ENCODE assay signal across 1 cellular context in genomic region chr2:152584301-152584700, GRCh38.
TF ChIP-seq lines count a peak whose summit lies in the region.

No MANE protein-coding gene starts in this region.

TF ChIP-seq in K562, 482 proteins besides CTCF, POLR2A, EP300 and RAD21 (continued from another document):
- TF ChIP-seq NR0B1 (IDR thresholded peaks at IDR 0.05; ENCODE audit: partially characterized antibody) (no peak), SIN3A (IDR thresholded peaks at IDR 0.05; ENCODE audit: borderline replicate concordance in 2 of 2, control insufficient read depth in 1 of 2, low read depth in 2 of 2, low read length in 2 of 2) (no peak), PML (IDR thresholded peaks at IDR 0.05; ENCODE audit: low read length) (no peak), ZBTB17 (CRISPR knock-in tag; IDR thresholded peaks at IDR 0.05) (no peak), E2F3 (CRISPR knock-in tag; IDR thresholded peaks at IDR 0.05) (no peak), CREB5 (CRISPR knock-in tag; IDR thresholded peaks at IDR 0.05) (no peak), ATF6 (CRISPR knock-in tag; IDR thresholded peaks at IDR 0.05) (no peak), CHD1 (IDR thresholded peaks at IDR 0.05; ENCODE audit: low read length) (no peak)
